ENCODE assay signal across 13 cellular contexts in the genomic region with DNA sequence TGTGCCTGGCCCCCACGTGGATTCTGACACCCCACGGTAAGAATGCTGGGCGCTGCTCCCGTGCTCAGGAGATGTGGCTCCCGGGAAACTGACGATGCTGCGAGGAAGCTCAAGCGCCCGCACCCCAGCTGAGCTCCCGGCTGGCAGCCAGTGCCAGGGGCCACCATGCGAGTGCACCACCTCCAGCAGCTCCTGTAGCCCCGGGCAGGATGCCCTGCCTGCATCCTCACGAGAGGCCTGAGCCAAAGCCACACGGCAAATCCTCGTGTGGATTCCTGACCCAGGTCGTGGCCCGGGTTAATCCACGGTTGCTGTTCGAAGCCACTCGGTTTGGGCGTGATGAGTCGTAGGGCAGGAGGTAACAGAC. TPM values are rescaled to one million over a fixed set of nuclear protein-coding genes. Genes with fewer than 3 reads are reported as not detected.
A peak's percentile ranks its signal among the peaks of the same experiment; 100 is the strongest.
DNase-seq lines count a peak whose midpoint lies in the region; ATAC-seq and TF ChIP-seq lines count a peak whose summit lies in the region.
"Had no signal": no experiment of that assay in that cellular context is flagged by ENCODE, and none has a peak within 500 bp of the region (broad histone marks: within the 10 kb centered on the region; RNA-seq: fewer than 3 reads in every experiment).

No MANE protein-coding gene starts in this region.

- no peak for DNase-seq in Calu3
- DNase-seq in NCI-H226: peak; percentile 69
- no peak for DNase-seq in chondrocyte (ENCODE audit: low spot score)
- DNase-seq in neural progenitor cell (ENCODE audit: low spot score): no peak
- no peak for DNase-seq in RPMI8226
- no peak for DNase-seq in effector memory CD4-positive, alpha-beta T cell
- no peak for DNase-seq in left ventricle myocardium superior

- ATAC-seq in HG02870 (IDR thresholded peaks at IDR 0.05; ENCODE audit: unreplicated experiment) (no peak), left ventricle myocardium superior (no peak)

- CTCF ChIA-PET in Calu3 (lab: Charles Lee): interaction anchor here (0.6 to 1.6 kb wide), 7 partner anchors 14 to 98 kb away, joined by 3 to 5 read pairs (median 4); no protein-coding TSS in a partner anchor

- H3K9me3 ChIP-seq in neural progenitor cell (ENCODE audit: low read depth): no peaks in the 10 kb centered on the region
- no peaks in the 10 kb centered on the region for H3K9me3 ChIP-seq in effector memory CD4-positive, alpha-beta T cell (ENCODE audit: control insufficient read depth, low read length)

- H3K36me3 Mint-ChIP-seq in Calu3 (ENCODE audit: insufficient read depth, unreplicated experiment) (peaks cover 5% of the 10 kb centered on the region), chondrocyte (ENCODE audit: low read depth) (no peaks in the 10 kb centered on the region), neural progenitor cell (no peaks in the 10 kb centered on the region)

- intact Hi-C loops in Calu3 (cut with micrococcal nuclease; ENCODE audit: unreplicated experiment): no loop called here
- intact Hi-C loops in left ventricle myocardium superior (cut with micrococcal nuclease): no loop called here

- H3K4me3 ChIP-seq in neural progenitor cell: no peak overlapping the region
- no peak overlapping the region for H3K4me3 ChIP-seq in effector memory CD4-positive, alpha-beta T cell (ENCODE audit: insufficient read depth, low read depth, low read length, poor library complexity, severe bottlenecking)
- H3K4me3 ChIP-seq: cardiac muscle cell had no signal

- TF ChIP-seq CTCF in Calu3 (IDR thresholded peaks at IDR 0.05; ENCODE audit: unreplicated experiment): no peak
- TF ChIP-seq CTCF in chondrocyte (IDR thresholded peaks at IDR 0.05): no peak
- TF ChIP-seq CTCF in neural progenitor cell (IDR thresholded peaks at IDR 0.05): no peak

- no peak overlapping the region for H3K27ac Mint-ChIP-seq in Calu3 (ENCODE audit: unreplicated experiment)
- H3K27ac Mint-ChIP-seq in chondrocyte (ENCODE audit: unreplicated experiment): peak overlapping the region; percentile 89
- no peak overlapping the region for H3K27ac Mint-ChIP-seq in neural progenitor cell
- H3K27ac Mint-ChIP-seq: activated CD4-positive, alpha-beta memory T cell treated with anti-CD3 and anti-CD28 coated beads, Interleukin-2, amount 10 ng/mL, durations not matched to agents 7 days and 5 days; activated naive CD8-positive, alpha-beta T cell treated with anti-CD3 and anti-CD28 coated beads, Interleukin-2, amount 50 U/mL, for 24 hours had no signal

- peak overlapping the region; percentile 60 for H3K4me2 ChIP-seq in neural progenitor cell
- H3K4me2 ChIP-seq: KMS-11 had no signal

- H3K9me3 Mint-ChIP-seq in Calu3 (ENCODE audit: low read depth, unreplicated experiment): no peaks in the 10 kb centered on the region
- no peaks in the 10 kb centered on the region for H3K9me3 Mint-ChIP-seq in chondrocyte (ENCODE audit: low read depth)
- H3K9me3 Mint-ChIP-seq in neural progenitor cell: no peaks in the 10 kb centered on the region
- H3K9me3 Mint-ChIP-seq: activated CD4-positive, alpha-beta memory T cell treated with anti-CD3 and anti-CD28 coated beads, Interleukin-2, amount 10 ng/mL, durations not matched to agents 7 days and 5 days; activated naive CD8-positive, alpha-beta T cell treated with anti-CD3 and anti-CD28 coated beads, Interleukin-2, amount 50 U/mL, for 24 hours had no signal

- H3K27me3 Mint-ChIP-seq in Calu3 (ENCODE audit: unreplicated experiment) (no peaks in the 10 kb centered on the region), chondrocyte (ENCODE audit: low read depth) (no peaks in the 10 kb centered on the region), neural progenitor cell (ENCODE audit: insufficient read depth, low read depth) (peaks cover 2% of the 10 kb centered on the region)
- H3K27me3 Mint-ChIP-seq: activated CD4-positive, alpha-beta memory T cell treated with anti-CD3 and anti-CD28 coated beads, Interleukin-2, amount 10 ng/mL, durations not matched to agents 7 days and 5 days; activated naive CD8-positive, alpha-beta T cell treated with anti-CD3 and anti-CD28 coated beads, Interleukin-2, amount 50 U/mL, for 24 hours had no signal

- H3K4me1 Mint-ChIP-seq in Calu3 (ENCODE audit: low read depth, unreplicated experiment): peaks cover 14% of the 10 kb centered on the region
- H3K4me1 Mint-ChIP-seq in chondrocyte (ENCODE audit: low read depth): peaks cover 15% of the 10 kb centered on the region
- peaks cover 28% of the 10 kb centered on the region for H3K4me1 Mint-ChIP-seq in neural progenitor cell

- no peak overlapping the region for H3K27ac ChIP-seq in neural progenitor cell
- no peak overlapping the region for H3K27ac ChIP-seq in effector memory CD4-positive, alpha-beta T cell (ENCODE audit: insufficient read depth, low read length, poor library complexity, severe bottlenecking)
- H3K27ac ChIP-seq: cardiac muscle cell, KMS-11, parathyroid adenoma had no signal

- H3K27me3 ChIP-seq in neural progenitor cell: peaks cover 6% of the 10 kb centered on the region
- no peaks in the 10 kb centered on the region for H3K27me3 ChIP-seq in effector memory CD4-positive, alpha-beta T cell (replicated peaks; ENCODE audit: control insufficient read depth, insufficient read depth, low read length, poor library complexity, severe bottlenecking)
- H3K27me3 ChIP-seq: cardiac muscle cell had no signal

- BruUV-seq in Calu3 (replicated peaks; lab: Mats Ljungman, UMichigan): no TSS peak

- peaks cover 13% of the 10 kb centered on the region for H3F3A ChIP-seq in neural progenitor cell (ENCODE audit: low read depth)

- peaks cover 4% of the 10 kb centered on the region for H4K20me1 ChIP-seq in neural progenitor cell (ENCODE audit: low read depth)

- no peaks in the 10 kb centered on the region for H3K36me3 ChIP-seq in neural progenitor cell
- H3K36me3 ChIP-seq in effector memory CD4-positive, alpha-beta T cell (ENCODE audit: control insufficient read depth, insufficient read depth, low read length): no peaks in the 10 kb centered on the region
- H3K36me3 ChIP-seq: cardiac muscle cell had no signal

- H3K9ac ChIP-seq in neural progenitor cell: no peak overlapping the region
- H3K9ac ChIP-seq: KMS-11, parathyroid adenoma had no signal

- no peaks in the 10 kb centered on the region for H3K79me2 ChIP-seq in neural progenitor cell (ENCODE audit: low read depth)
- H3K79me2 ChIP-seq: parathyroid adenoma had no signal

- H3K4me3 Mint-ChIP-seq in Calu3 (ENCODE audit: low read depth, unreplicated experiment): peak overlapping the region; percentile 45
- no peak overlapping the region for H3K4me3 Mint-ChIP-seq in chondrocyte (ENCODE audit: unreplicated experiment)
- no peak overlapping the region for H3K4me3 Mint-ChIP-seq in neural progenitor cell
- H3K4me3 Mint-ChIP-seq: activated CD4-positive, alpha-beta memory T cell treated with anti-CD3 and anti-CD28 coated beads, Interleukin-2, amount 10 ng/mL, durations not matched to agents 7 days and 5 days; activated naive CD8-positive, alpha-beta T cell treated with anti-CD3 and anti-CD28 coated beads, Interleukin-2, amount 50 U/mL, for 24 hours had no signal

- peaks cover 4% of the 10 kb centered on the region for H3K4me1 ChIP-seq in neural progenitor cell
- H3K4me1 ChIP-seq in effector memory CD4-positive, alpha-beta T cell (ENCODE audit: control insufficient read depth, insufficient read depth, low read length, poor library complexity, severe bottlenecking): peaks cover 14% of the 10 kb centered on the region
- H3K4me1 ChIP-seq: parathyroid adenoma had no signal

- no peak overlapping the region for H2AFZ ChIP-seq in neural progenitor cell (replicated peaks)
- H2AFZ ChIP-seq: parathyroid adenoma had no signal

RNA-seq across cellular contexts. Expression of a gene that starts 11.6 kb away (rescaled TPM):
- not detected in 2 replicates for total RNA-seq in Calu3 (2022)
- not detected in 3 replicates for total RNA-seq in chondrocyte
- 0.24 and 0.74 TPM in 2 replicates for total RNA-seq in neural progenitor cell (ENCODE audit: low replicate concordance)
- not detected for total RNA-seq in left ventricle myocardium superior
- total RNA-seq: activated CD4-positive, alpha-beta memory T cell treated with anti-CD3 and anti-CD28 coated beads, Interleukin-2, amount 10 ng/mL, durations not matched to agents 7 days and 5 days had no signal

RNA-seq across cellular contexts. Expression of a gene that starts 26.3 kb away (rescaled TPM):
- total RNA-seq in Calu3 (2022) (31.3 and 48.2 TPM in 2 replicates), chondrocyte (15.5 to 41.7 TPM (median 16.3 TPM) in 3 replicates), neural progenitor cell (ENCODE audit: low replicate concordance) (5.2 and 21.1 TPM in 2 replicates), left ventricle myocardium superior (not detected)

RNA-seq across cellular contexts. Expression of a gene that starts 41.4 kb away (rescaled TPM):
- 1,719 and 1,779 TPM in 2 replicates for total RNA-seq in Calu3 (2022)
- 1,149 to 1,324 TPM (median 1,165 TPM) in 3 replicates for total RNA-seq in chondrocyte
- 1,914 and 5,602 TPM in 2 replicates for total RNA-seq in neural progenitor cell (ENCODE audit: low replicate concordance)
- total RNA-seq in left ventricle myocardium superior: 1,029 TPM

RNA-seq across cellular contexts. Expression of a gene that starts 55.6 kb away (rescaled TPM):
- 132 and 135 TPM in 2 replicates for total RNA-seq in Calu3 (2022)
- 65.3 to 76.8 TPM (median 69.9 TPM) in 3 replicates for total RNA-seq in chondrocyte
- 34.6 and 78.5 TPM in 2 replicates for total RNA-seq in neural progenitor cell (ENCODE audit: low replicate concordance)
- total RNA-seq in left ventricle myocardium superior: 36.5 TPM

RNA-seq across cellular contexts. Expression of a gene that starts 55.7 kb away (rescaled TPM):
- total RNA-seq in Calu3 (2022): 23.5 and 27.3 TPM in 2 replicates
- total RNA-seq in chondrocyte: 8.8 to 12.6 TPM (median 10.3 TPM) in 3 replicates
- 9.3 and 14.1 TPM in 2 replicates for total RNA-seq in neural progenitor cell (ENCODE audit: low replicate concordance)
- 2.6 TPM for total RNA-seq in left ventricle myocardium superior
